In genomic region chr1:114589122-114589521, GRCh38 we compare ENCODE assay signal across 32 cellular contexts.
"Had no signal": no experiment of that assay in that cellular context is flagged by ENCODE, and none has a peak within 500 bp of the region (broad histone marks: within the 10 kb centered on the region; RNA-seq: fewer than 3 reads in every experiment).

No MANE protein-coding gene starts in this region.

- H3K4me1 ChIP-seq: ascending aorta, breast epithelium, colonic mucosa had no signal

- ATAC-seq: activated naive CD4-positive, alpha-beta T cell treated with anti-CD3 and anti-CD28 coated beads, Interleukin-2, amount 50 U/mL, for 72 hours; activated T-cell treated with anti-CD3 and anti-CD28 coated beads, Interleukin-2, amount 50 U/mL, for 72 hours; esophagus mucosa; T-helper 17 cell; WTC11 had no signal

- H3K27ac Mint-ChIP-seq: activated CD4-positive, alpha-beta memory T cell treated with anti-CD3 and anti-CD28 coated beads, Interleukin-2, amount 10 ng/mL, durations not matched to agents 7 days and 5 days; activated CD4-positive, alpha-beta T cell treated with anti-CD3 and anti-CD28 coated beads, Interleukin-2, amount 10 ng/mL, durations not matched to agents 7 days and 5 days; activated naive CD4-positive, alpha-beta T cell treated with anti-CD3 and anti-CD28 coated beads, Interleukin-2, amount 10 ng/mL, durations not matched to agents 7 days and 5 days; activated naive CD4-positive, alpha-beta T cell treated with anti-CD3 and anti-CD28 coated beads, Interleukin-2, amount 50 U/mL, for 72 hours; activated naive CD8-positive, alpha-beta T cell treated with anti-CD3 and anti-CD28 coated beads, Interleukin-2, amount 10 ng/mL, durations not matched to agents 7 days and 5 days; activated T-cell treated with anti-CD3 and anti-CD28 coated beads, Interleukin-2, amount 50 U/mL, for 24 hours; activated T-cell treated with anti-CD3 and anti-CD28 coated beads, Interleukin-2, amount 50 U/mL, for 72 hours; endodermal cell; T-helper 17 cell; T-helper 2 cell treated with Interferon-gamma antibody and Interleukin-4, amounts not matched to agents 5 μg/mL and 100 μg/mL, for 36 hours; WTC11 had no signal

- H3K4me3 Mint-ChIP-seq: activated CD4-positive, alpha-beta memory T cell treated with anti-CD3 and anti-CD28 coated beads, Interleukin-2, amount 10 ng/mL, durations not matched to agents 7 days and 5 days; activated CD4-positive, alpha-beta T cell treated with anti-CD3 and anti-CD28 coated beads, Interleukin-2, amount 10 ng/mL, durations not matched to agents 7 days and 5 days; activated naive CD4-positive, alpha-beta T cell treated with anti-CD3 and anti-CD28 coated beads, Interleukin-2, amount 10 ng/mL, durations not matched to agents 7 days and 5 days; activated naive CD8-positive, alpha-beta T cell treated with anti-CD3 and anti-CD28 coated beads, Interleukin-2, amount 10 ng/mL, durations not matched to agents 7 days and 5 days; activated T-cell treated with anti-CD3 and anti-CD28 coated beads, Interleukin-2, amount 50 U/mL, for 24 hours; activated T-cell treated with anti-CD3 and anti-CD28 coated beads, Interleukin-2, amount 50 U/mL, for 72 hours; brain; endodermal cell; T-helper 17 cell; T-helper 2 cell treated with Interferon-gamma antibody and Interleukin-4, amounts not matched to agents 5 μg/mL and 100 μg/mL, for 36 hours; WTC11 had no signal

- FAIRE-seq: frontal cortex had no signal

- H3K36me3 ChIP-seq: breast epithelium, cardiac muscle cell, colonic mucosa had no signal

- H3K9me3 ChIP-seq: ascending aorta, breast epithelium, colonic mucosa had no signal

- H3K9me3 Mint-ChIP-seq: activated CD4-positive, alpha-beta memory T cell treated with anti-CD3 and anti-CD28 coated beads, Interleukin-2, amount 10 ng/mL, durations not matched to agents 7 days and 5 days; activated CD4-positive, alpha-beta T cell treated with anti-CD3 and anti-CD28 coated beads, Interleukin-2, amount 10 ng/mL, durations not matched to agents 7 days and 5 days; activated naive CD4-positive, alpha-beta T cell treated with anti-CD3 and anti-CD28 coated beads, Interleukin-2, amount 10 ng/mL, durations not matched to agents 7 days and 5 days; activated naive CD4-positive, alpha-beta T cell treated with anti-CD3 and anti-CD28 coated beads, Interleukin-2, amount 50 U/mL, for 72 hours; activated naive CD8-positive, alpha-beta T cell treated with anti-CD3 and anti-CD28 coated beads, Interleukin-2, amount 10 ng/mL, durations not matched to agents 7 days and 5 days; activated T-cell treated with anti-CD3 and anti-CD28 coated beads, Interleukin-2, amount 50 U/mL, for 24 hours; activated T-cell treated with anti-CD3 and anti-CD28 coated beads, Interleukin-2, amount 50 U/mL, for 72 hours; brain; endodermal cell; T-helper 2 cell treated with Interferon-gamma antibody and Interleukin-4, amounts not matched to agents 5 μg/mL and 100 μg/mL, for 36 hours; WTC11 had no signal

- H3K4me1 Mint-ChIP-seq: activated CD4-positive, alpha-beta memory T cell treated with anti-CD3 and anti-CD28 coated beads, Interleukin-2, amount 10 ng/mL, durations not matched to agents 7 days and 5 days; activated CD4-positive, alpha-beta T cell treated with anti-CD3 and anti-CD28 coated beads, Interleukin-2, amount 10 ng/mL, durations not matched to agents 7 days and 5 days; activated naive CD4-positive, alpha-beta T cell treated with anti-CD3 and anti-CD28 coated beads, Interleukin-2, amount 10 ng/mL, durations not matched to agents 7 days and 5 days; activated naive CD8-positive, alpha-beta T cell treated with anti-CD3 and anti-CD28 coated beads, Interleukin-2, amount 10 ng/mL, durations not matched to agents 7 days and 5 days; brain; endodermal cell; T-helper 17 cell; WTC11 had no signal

- DNase-seq: activated CD4-positive, alpha-beta memory T cell treated with anti-CD3 and anti-CD28 coated beads, Interleukin-2, amount 10 ng/mL, durations not matched to agents 7 days and 5 days; activated CD4-positive, alpha-beta T cell treated with anti-CD3 and anti-CD28 coated beads for 1 hour; activated CD4-positive, alpha-beta T cell treated with anti-CD3 and anti-CD28 coated beads for 4 hours; activated CD4-positive, alpha-beta T cell treated with anti-CD3 and anti-CD28 coated beads, Interleukin-2, amount 10 ng/mL, durations not matched to agents 7 days and 5 days; activated CD4-positive, alpha-beta T cell treated with anti-CD3 and anti-CD28 coated beads, Interleukin-2, amount 50 U/mL, for 4 hours; activated CD8-positive, alpha-beta memory T cell treated with anti-CD3 and anti-CD28 coated beads, Interleukin-2, amount 50 U/mL, for 48 hours; activated gamma-delta T cell; activated naive CD4-positive, alpha-beta T cell; activated naive CD4-positive, alpha-beta T cell treated with anti-CD3 and anti-CD28 coated beads, Interleukin-2, amount 10 ng/mL, durations not matched to agents 7 days and 5 days; activated naive CD8-positive, alpha-beta T cell treated with anti-CD3 and anti-CD28 coated beads, Interleukin-2, amount 10 ng/mL, durations not matched to agents 7 days and 5 days; activated T-cell treated with anti-CD3 and anti-CD28 coated beads for 4 hours; activated T-cell treated with anti-CD3 and anti-CD28 coated beads, Interleukin-2, amount 50 U/mL, for 24 hours; activated T-cell treated with anti-CD3 and anti-CD28 coated beads, Interleukin-2, amount 50 U/mL, for 72 hours; central memory CD4-positive, alpha-beta T cell; cerebellar nuclear complex; colonic mucosa; effector CD8-positive, alpha-beta T cell; endodermal cell; foreskin fibroblast; glutamatergic neuron; T-helper 1 cell; T-helper 17 cell; T1000 had no signal

- H3K36me3 Mint-ChIP-seq: activated naive CD4-positive, alpha-beta T cell treated with anti-CD3 and anti-CD28 coated beads, Interleukin-2, amount 10 ng/mL, durations not matched to agents 7 days and 5 days; activated naive CD4-positive, alpha-beta T cell treated with anti-CD3 and anti-CD28 coated beads, Interleukin-2, amount 50 U/mL, for 72 hours; activated naive CD8-positive, alpha-beta T cell treated with anti-CD3 and anti-CD28 coated beads, Interleukin-2, amount 10 ng/mL, durations not matched to agents 7 days and 5 days; brain; WTC11 had no signal

- H3K27me3 ChIP-seq: ascending aorta, breast epithelium, cardiac muscle cell, colonic mucosa had no signal

- H3K27ac ChIP-seq: ascending aorta, breast epithelium, cardiac muscle cell, colonic mucosa had no signal

- H3K4me3 ChIP-seq: ascending aorta, breast epithelium, cardiac muscle cell, colonic mucosa had no signal
